10 cellular contexts compared by ENCODE assay signal in genomic region chr5:54651482-54652076, GRCh38.
A peak's percentile ranks its signal among the peaks of the same experiment; 100 is the strongest.
DNase-seq lines count a peak whose midpoint lies in the region; ATAC-seq and TF ChIP-seq lines count a peak whose summit lies in the region.
"Had no signal": no experiment of that assay in that cellular context is flagged by ENCODE, and none has a peak within 500 bp of the region (broad histone marks: within the 10 kb centered on the region; RNA-seq: fewer than 3 reads in every experiment).

No MANE protein-coding gene starts in this region.

- no peak overlapping the region for H3K4me3 ChIP-seq in cardiac fibroblast (replicated peaks in 1 of 2; ENCODE audit: low read depth in 2 of 2, low read length in 2 of 2)

- TF ChIP-seq CTCF in cardiac fibroblast (IDR thresholded peaks at IDR 0.05; ENCODE audit: low read depth, low read length) (no peak), GM20000 (IDR thresholded peaks at IDR 0.05; ENCODE audit: extremely low read depth, missing control alignments) (no peak)

- ATAC-seq in left lobe of liver (peak; percentile 82), HG02588 (IDR thresholded peaks at IDR 0.05; ENCODE audit: unreplicated experiment) (no peak)

- peak; percentile 47 for DNase-seq in AG08396 (ENCODE audit: low spot score)
- peak; percentile 65 for DNase-seq in NCI-H1694 treated with DMSO at 0.1 percent for 48 hours (lab: John Stamatoyannopoulos, UW)
- DNase-seq in cardiac fibroblast (ENCODE audit: low read depth in 2 of 2): peak; percentile 56 to 84
- peak; percentile 92 for DNase-seq in left lobe of liver (ENCODE audit: low spot score)
- no peak for DNase-seq in NAMALWA (ENCODE audit: low spot score)
- no peak for DNase-seq in GM20000 (ENCODE audit: low spot score)
- no peak for DNase-seq in GOT3 (lab: John Stamatoyannopoulos, UW)
- DNase-seq: activated CD4-positive, alpha-beta T cell treated with anti-CD3 and anti-CD28 coated beads, Interleukin-2, amount 50 U/mL, for 48 hours; NCI-H2081 treated with DMSO at 0.1 percent for 48 hours had no signal

Comparison
In these comparisons a context has a peak if more than half of its experiments do, and no peak if none do; other contexts are left out.
1. DNase-seq: peak in AG08396 (single experiment), NCI-H1694 treated with DMSO at 0.1 percent for 48 hours (single experiment), cardiac fibroblast (2 of 2) and left lobe of liver (single experiment); none in NAMALWA (single experiment), GM20000 (single experiment) and GOT3 (single experiment).